1 cellular context compared by ENCODE assay signal in the genomic region with DNA sequence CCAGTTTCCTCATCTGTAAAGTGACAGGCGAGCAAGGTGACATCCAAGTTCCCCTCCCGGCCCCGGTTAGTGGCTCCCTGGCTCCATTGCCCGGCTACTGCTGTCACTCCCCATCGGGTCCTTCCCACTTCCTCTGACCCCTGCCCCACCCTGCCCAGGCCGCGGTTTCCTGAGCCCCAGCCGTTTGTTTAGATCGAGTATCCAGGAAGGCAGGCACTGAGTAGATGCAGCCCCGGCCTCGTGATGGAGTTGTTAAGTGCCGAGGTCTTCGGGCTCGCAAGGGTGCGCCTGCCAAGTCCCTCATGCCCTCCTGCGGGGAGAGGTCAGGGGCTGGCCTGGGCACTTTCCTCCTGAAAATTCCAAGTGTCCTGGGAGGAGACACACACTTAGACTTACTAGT.
TF ChIP-seq lines count a peak whose summit lies in the region.

No MANE protein-coding gene starts in this region.

TF ChIP-seq in WTC11, 78 proteins besides CTCF, POLR2A, EP300 and RAD21 (continued from another document):
- TF ChIP-seq, protein P1, sequence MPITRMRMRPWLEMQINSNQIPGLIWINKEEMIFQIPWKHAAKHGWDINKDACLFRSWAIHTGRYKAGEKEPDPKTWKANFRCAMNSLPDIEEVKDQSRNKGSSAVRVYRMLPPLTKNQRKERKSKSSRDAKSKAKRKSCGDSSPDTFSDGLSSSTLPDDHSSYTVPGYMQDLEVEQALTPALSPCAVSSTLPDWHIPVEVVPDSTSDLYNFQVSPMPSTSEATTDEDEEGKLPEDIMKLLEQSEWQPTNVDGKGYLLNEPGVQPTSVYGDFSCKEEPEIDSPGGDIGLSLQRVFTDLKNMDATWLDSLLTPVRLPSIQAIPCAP (CRISPR knock-in tag; IDR thresholded peaks at IDR 0.05): no peak
- TF ChIP-seq NR1H2 (CRISPR knock-in tag; IDR thresholded peaks at IDR 0.05) (no peak), EMX1 (CRISPR knock-in tag; IDR thresholded peaks at IDR 0.05) (no peak), GRHL2 (CRISPR knock-in tag; IDR thresholded peaks at IDR 0.05; ENCODE audit: insufficient replicate concordance, severe bottlenecking) (no peak)
- TF ChIP-seq, protein P2, sequence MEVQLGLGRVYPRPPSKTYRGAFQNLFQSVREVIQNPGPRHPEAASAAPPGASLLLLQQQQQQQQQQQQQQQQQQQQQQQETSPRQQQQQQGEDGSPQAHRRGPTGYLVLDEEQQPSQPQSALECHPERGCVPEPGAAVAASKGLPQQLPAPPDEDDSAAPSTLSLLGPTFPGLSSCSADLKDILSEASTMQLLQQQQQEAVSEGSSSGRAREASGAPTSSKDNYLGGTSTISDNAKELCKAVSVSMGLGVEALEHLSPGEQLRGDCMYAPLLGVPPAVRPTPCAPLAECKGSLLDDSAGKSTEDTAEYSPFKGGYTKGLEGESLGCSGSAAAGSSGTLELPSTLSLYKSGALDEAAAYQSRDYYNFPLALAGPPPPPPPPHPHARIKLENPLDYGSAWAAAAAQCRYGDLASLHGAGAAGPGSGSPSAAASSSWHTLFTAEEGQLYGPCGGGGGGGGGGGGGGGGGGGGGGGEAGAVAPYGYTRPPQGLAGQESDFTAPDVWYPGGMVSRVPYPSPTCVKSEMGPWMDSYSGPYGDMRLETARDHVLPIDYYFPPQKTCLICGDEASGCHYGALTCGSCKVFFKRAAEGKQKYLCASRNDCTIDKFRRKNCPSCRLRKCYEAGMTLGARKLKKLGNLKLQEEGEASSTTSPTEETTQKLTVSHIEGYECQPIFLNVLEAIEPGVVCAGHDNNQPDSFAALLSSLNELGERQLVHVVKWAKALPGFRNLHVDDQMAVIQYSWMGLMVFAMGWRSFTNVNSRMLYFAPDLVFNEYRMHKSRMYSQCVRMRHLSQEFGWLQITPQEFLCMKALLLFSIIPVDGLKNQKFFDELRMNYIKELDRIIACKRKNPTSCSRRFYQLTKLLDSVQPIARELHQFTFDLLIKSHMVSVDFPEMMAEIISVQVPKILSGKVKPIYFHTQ (CRISPR knock-in tag; IDR thresholded peaks at IDR 0.05): no peak
